Comparison of ENCODE assay signal across 18 cellular contexts in the genomic region with DNA sequence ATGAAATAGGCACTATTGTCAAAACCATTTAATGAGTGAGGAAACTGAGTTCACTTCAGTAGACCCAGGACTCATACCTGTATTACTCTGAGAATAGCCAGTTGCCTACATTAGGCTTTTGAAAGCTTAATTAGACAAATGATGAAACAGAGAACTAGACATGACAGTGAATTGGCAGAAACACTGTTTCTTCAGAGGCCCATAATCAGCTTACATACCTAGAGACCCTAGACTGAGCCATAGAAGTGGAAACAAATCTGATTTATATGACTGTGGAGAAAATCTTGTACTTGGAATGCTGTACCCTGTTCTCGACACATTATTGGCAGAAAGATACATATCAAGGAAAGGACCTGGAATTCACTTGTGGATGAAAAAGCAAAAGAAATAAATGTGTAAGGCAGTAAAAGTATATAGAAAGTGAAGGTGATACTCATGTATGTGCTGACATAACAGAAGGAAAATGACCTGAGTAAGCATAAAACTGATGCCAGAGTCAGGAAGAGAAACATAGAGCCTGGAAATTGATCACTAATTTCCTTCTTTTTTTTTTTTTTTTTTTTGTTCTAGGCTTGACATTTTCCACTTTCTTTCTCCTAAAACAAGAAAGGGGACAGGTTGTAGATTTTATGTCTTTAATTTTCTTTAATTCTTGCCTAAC.
A peak's percentile ranks its signal among the peaks of the same experiment; 100 is the strongest.
DNase-seq lines count a peak whose midpoint lies in the region; ATAC-seq, FAIRE-seq and TF ChIP-seq lines count a peak whose summit lies in the region.
"Had no signal": no experiment of that assay in that cellular context is flagged by ENCODE, and none has a peak within 500 bp of the region (broad histone marks: within the 10 kb centered on the region; RNA-seq: fewer than 3 reads in every experiment).

No MANE protein-coding gene starts in this region.

- H4K20me1 ChIP-seq in K562 (replicated peaks; ENCODE audit: control insufficient read depth, insufficient read depth, low read length): no peaks in the 10 kb centered on the region

- TF ChIP-seq RAD21 in A549 (conservative IDR thresholded peaks at IDR 0.05 in 1 of 2, IDR thresholded peaks at IDR 0.05 in 1 of 2) (no peak), K562 (CRISPR knock-in tag; conservative IDR thresholded peaks at IDR 0.05 in 1 of 2, IDR thresholded peaks at IDR 0.05 in 1 of 2) (no peak)

- H3K4me2 ChIP-seq in A549: no peak overlapping the region
- no peak overlapping the region for H3K4me2 ChIP-seq in K562 (ENCODE audit: insufficient read depth, low read length)

- no peak for TF ChIP-seq EP300 in A549 (IDR thresholded peaks at IDR 0.05)
- no peak for TF ChIP-seq EP300 in K562 (IDR thresholded peaks at IDR 0.05; ENCODE audit: low read length)
- no peak for TF ChIP-seq EP300 in tibial nerve (IDR thresholded peaks at IDR 0.05)
- TF ChIP-seq EP300 in stomach (IDR thresholded peaks at IDR 0.05): no peak

- no peaks in the 10 kb centered on the region for H3K27me3 Mint-ChIP-seq in MCF 10A (ENCODE audit: insufficient read depth, unreplicated experiment)
- H3K27me3 Mint-ChIP-seq: CD4-positive, alpha-beta T cell had no signal

- H3K4me3 Mint-ChIP-seq in MCF 10A (ENCODE audit: unreplicated experiment): no peak overlapping the region
- H3K4me3 Mint-ChIP-seq: CD4-positive, alpha-beta T cell had no signal

- in situ Hi-C loops in K562 (cut with MboI): no loop called here

- no peaks in the 10 kb centered on the region for H3K9me1 ChIP-seq in K562 (ENCODE audit: control insufficient read depth, insufficient read depth, low read length)

- H3K27ac Mint-ChIP-seq in MCF 10A (ENCODE audit: low read depth, unreplicated experiment): no peak overlapping the region
- H3K27ac Mint-ChIP-seq: CD4-positive, alpha-beta T cell had no signal

- no peak for TF ChIP-seq POLR2A in A549 (IDR thresholded peaks at IDR 0.05; ENCODE audit: low read length)
- no peak for TF ChIP-seq POLR2A in K562 (conservative IDR thresholded peaks at IDR 0.05)
- TF ChIP-seq POLR2A in tibial nerve (IDR thresholded peaks at IDR 0.05): no peak
- no peak for TF ChIP-seq POLR2A in stomach (IDR thresholded peaks at IDR 0.05)

- no peak for TF ChIP-seq CTCF in A549 (IDR thresholded peaks at IDR 0.05)
- TF ChIP-seq CTCF in HEK293 (tag by site-specific recombination; IDR thresholded peaks at IDR 0.05): no peak
- no peak for TF ChIP-seq CTCF in K562 (IDR thresholded peaks at IDR 0.05 in 2 of 3, conservative IDR thresholded peaks at IDR 0.05 in 1 of 3; ENCODE audit: insufficient read depth in 2 of 3, low read depth in 1 of 3, low read length in 3 of 3)
- no peak for TF ChIP-seq CTCF in omental fat pad (IDR thresholded peaks at IDR 0.05)
- no peak for TF ChIP-seq CTCF in tibial nerve (IDR thresholded peaks at IDR 0.05)
- no peak for TF ChIP-seq CTCF in stomach (IDR thresholded peaks at IDR 0.05)
- no peak for TF ChIP-seq CTCF in MCF 10A (IDR thresholded peaks at IDR 0.05; ENCODE audit: unreplicated experiment)

- CTCF ChIA-PET in A549 (lab: Yijun Ruan, JAX): no interaction called here
- CTCF ChIA-PET in HEK293 (lab: Yijun Ruan, JAX): interaction anchor here (0.7 kb wide), 1 partner anchor 17 kb away, joined by 3 read pairs; no protein-coding TSS in a partner anchor
- CTCF ChIA-PET in K562 (lab: Yijun Ruan, JAX; ENCODE audit: low intra/inter-chr PET ratio): no interaction called here
- CTCF ChIA-PET in MCF 10A (lab: Yijun Ruan, JAX): interaction anchor here (0.6 kb wide), 1 partner anchor 87 kb away, joined by 3 read pairs; no protein-coding TSS in a partner anchor

- H3K4me1 ChIP-seq in A549 (peaks cover 6% of the 10 kb centered on the region; the same call in 2 of the 3 replicates), HEK293 (ENCODE audit: control insufficient read depth, insufficient read depth, low read length) (no peaks in the 10 kb centered on the region), K562 (replicated peaks in 1 of 2; ENCODE audit: control insufficient read depth in 2 of 2, insufficient read depth in 2 of 2, low read length in 2 of 2) (no peaks in the 10 kb centered on the region), tibial nerve (no peaks in the 10 kb centered on the region), stomach (no peaks in the 10 kb centered on the region)
- H3K4me1 ChIP-seq: HAP-1 had no signal

- intact Hi-C loops in K562 (cut with micrococcal nuclease): no loop called here
- intact Hi-C loops in stomach (cut with DNase I; ENCODE audit: low total_unique reads): no loop called here
- intact Hi-C loops in MCF 10A (cut with micrococcal nuclease): no loop called here

- H3K27me3 ChIP-seq in K562 (ENCODE audit: control insufficient read depth in 2 of 2, insufficient read depth in 2 of 2, low read length in 2 of 2) (no peaks in the 10 kb centered on the region), tibial nerve (no peaks in the 10 kb centered on the region), stomach (no peaks in the 10 kb centered on the region)

- H3K36me3 ChIP-seq in HEK293 (ENCODE audit: control insufficient read depth in 2 of 2, insufficient read depth in 1 of 2, low read length in 2 of 2) (no peaks in the 10 kb centered on the region), K562 (ENCODE audit: control insufficient read depth, insufficient read depth, low read length) (no peaks in the 10 kb centered on the region), tibial nerve (peaks cover 0 to 3% (median 0%) of the 10 kb centered on the region in 3 donors), stomach (no peaks in the 10 kb centered on the region)
- H3K36me3 ChIP-seq: HAP-1 had no signal

- no peak for ATAC-seq in A549
- no peak for ATAC-seq in K562
- ATAC-seq in omental fat pad (ENCODE audit: low FRiP score): peak; percentile 59

- no peak for FAIRE-seq in A549 (lab: Jason Lieb, UNC)
- no peak for FAIRE-seq in K562 (lab: Jason Lieb, UNC)
- FAIRE-seq: D721Med, G401.6, GM12891, GM19239, H1 had no signal

- no peaks in the 10 kb centered on the region for H3K4me1 Mint-ChIP-seq in MCF 10A (ENCODE audit: insufficient read depth, unreplicated experiment)

- POLR2A ChIA-PET in A549 (lab: Yijun Ruan, JAX): no interaction called here
- POLR2A ChIA-PET in HEK293 (lab: Yijun Ruan, JAX): interaction anchor here (0.7 kb wide), 1 partner anchor 243 kb away, joined by 5 read pairs; no protein-coding TSS in a partner anchor
- POLR2A ChIA-PET in K562 (lab: Yijun Ruan, JAX): no interaction called here
- POLR2A ChIA-PET in MCF 10A (lab: Yijun Ruan, JAX): interaction anchor here (0.6 to 1.1 kb wide), 2 partner anchors 60 to 246 kb away, joined by 3 read pairs; no protein-coding TSS in a partner anchor

- H3K79me2 ChIP-seq in K562 (ENCODE audit: control insufficient read depth, insufficient read depth, low read length): no peaks in the 10 kb centered on the region

- 93% methylated on average over 1 of the region's 1 CpG for WGBS in A549 (ENCODE audit: missing lambda C conversion rate)
- 0% methylated on average over 1 of the region's 1 CpG for WGBS in K562 (ENCODE audit: insufficient coverage, low coverage, missing lambda C conversion rate)
- WGBS in tibial nerve, 2 donors: 88 to 95% methylated on average over 1 of the region's 1 CpG
- 83 to 99% (median 94%) methylated on average over 1 of the region's 1 CpG for WGBS in stomach, 5 donors

- no peak overlapping the region for H3K4me3 ChIP-seq in A549
- no peak overlapping the region for H3K4me3 ChIP-seq in HEK293 (ENCODE audit: low read depth, low read length)
- no peak overlapping the region for H3K4me3 ChIP-seq in K562
- H3K4me3 ChIP-seq in tibial nerve: no peak overlapping the region
- H3K4me3 ChIP-seq in stomach: no peak overlapping the region
- H3K4me3 ChIP-seq: HAP-1 had no signal

- peaks cover 7% of the 10 kb centered on the region for H3K36me3 Mint-ChIP-seq in MCF 10A (ENCODE audit: insufficient read depth, unreplicated experiment)

- H2AFZ ChIP-seq in K562 (ENCODE audit: low read depth, low read length): no peak overlapping the region

- H3K9me3 ChIP-seq in A549 (peaks cover 4% of the 10 kb centered on the region; the same call in 1 of the 3 replicates), HEK293 (ENCODE audit: control insufficient read depth, insufficient read depth, low read depth, low read length) (no peaks in the 10 kb centered on the region), K562 (replicated peaks; ENCODE audit: control insufficient read depth, insufficient read depth, low read depth, low read length) (no peaks in the 10 kb centered on the region; the same call in 1 of the 2 replicates), tibial nerve (peaks cover 0 to 16% (median 0%) of the 10 kb centered on the region in 4 donors), stomach (peaks cover 0 to 7% (median 3%) of the 10 kb centered on the region in 4 donors)
- H3K9me3 ChIP-seq: HAP-1 had no signal

- DNase-seq in A549 (ENCODE audit: low read depth in 1 of 2, low spot score in 1 of 2) (no peak), K562 (ENCODE audit: extremely low read depth in 1 of 4, low spot score in 3 of 4) (no peak), omental fat pad (ENCODE audit: low spot score) (no peak), tibial nerve (ENCODE audit: low spot score in 2 of 2) (no peak), stomach (no peak), MCF 10A (ENCODE audit: unreplicated experiment) (no peak)
- DNase-seq: ACHN; AML-193; Caco-2; CD4-positive, alpha-beta T cell had no signal

- peaks cover 10% of the 10 kb centered on the region for H3K9me3 Mint-ChIP-seq in MCF 10A (ENCODE audit: unreplicated experiment)

- BruUV-seq in K562 (replicated peaks; lab: Mats Ljungman, UMichigan) (no TSS peak), MCF 10A (replicated peaks; lab: Mats Ljungman, UMichigan) (no TSS peak)

- H3K27ac ChIP-seq in A549 (no peak overlapping the region), HEK293 (ENCODE audit: extremely low read depth, low read depth, low read length) (no peak overlapping the region), K562 (ENCODE audit: extremely low read depth, low read depth, low read length) (no peak overlapping the region), tibial nerve (no peak overlapping the region), stomach (no peak overlapping the region)
- H3K27ac ChIP-seq: C4-2B had no signal

- H3K9ac ChIP-seq in K562 (ENCODE audit: insufficient read depth in 1 of 2, low read depth in 2 of 2, low read length in 2 of 2): no peak overlapping the region

TF ChIP-seq in A549, 52 proteins besides CTCF, POLR2A, EP300 and RAD21:
- TF ChIP-seq MAFK (IDR thresholded peaks at IDR 0.05; ENCODE audit: partially characterized antibody): peak; percentile 85
- TF ChIP-seq KDM1A (IDR thresholded peaks at IDR 0.05; ENCODE audit: low read depth): no peak

TF ChIP-seq in HEK293, 187 proteins besides CTCF, POLR2A, EP300 and RAD21 (continues in another document):
- peak; percentile 41; the same call in 1 of the 2 replicates for TF ChIP-seq PRDM1 (tag by site-specific recombination; IDR thresholded peaks at IDR 0.05)

Comparison
In these comparisons a context has a peak if more than half of its experiments do, and no peak if none do; other contexts are left out.
1. CTCF ChIA-PET loops: an anchor here in HEK293 (0.7 kb wide) and MCF 10A (0.6 kb wide); none called in A549 and K562.
2. POLR2A ChIA-PET loops: an anchor here in HEK293 (0.7 kb wide) and MCF 10A (0.6 to 1.1 kb wide); none called in A549 and K562.